In genomic region chr4:99998062-99998880, GRCh38 we compare ENCODE assay signal across 8 cellular contexts. TPM values are rescaled to one million over a fixed set of nuclear protein-coding genes. Genes with fewer than 3 reads are reported as not detected.
DNase-seq lines count a peak whose midpoint lies in the region; ATAC-seq and TF ChIP-seq lines count a peak whose summit lies in the region.

No MANE protein-coding gene starts in this region.

- DNase-seq in AG04449 (ENCODE audit: low read depth, low spot score) (no peak), GM12865 (ENCODE audit: low read depth) (peak; percentile 37), astrocyte of the hippocampus (ENCODE audit: low read depth, low spot score) (peak; percentile 54), medulla oblongata (ENCODE audit: extremely low spot score) (peak; percentile 60), GM19240 (ENCODE audit: insufficient read length, low spot score) (no peak), NCI-H226 (no peak), Right ventricle myocardium superior (no peak)

- POLR2A ChIA-PET in AG04449 (lab: Yijun Ruan, JAX) = no interaction called here

- ATAC-seq in Right ventricle myocardium superior (ENCODE audit: poor library complexity) = no peak

- H3K4me3 ChIP-seq in AG04449 (ENCODE audit: low read depth, low read length) = no peak overlapping the region
- H3K4me3 ChIP-seq in GM12865 (ENCODE audit: low read depth, low read length) = no peak overlapping the region

- peak; percentile 7 for TF ChIP-seq CTCF in AG04449 (IDR thresholded peaks at IDR 0.05; ENCODE audit: insufficient read depth, low read length, missing control alignments)
- TF ChIP-seq CTCF in GM12865 (IDR thresholded peaks at IDR 0.05; ENCODE audit: insufficient read depth, low read depth, low read length, missing control alignments) = peak; percentile 27
- peak; percentile 58; the same call in 1 of the 2 replicates for TF ChIP-seq CTCF in LNCAP (IDR thresholded peaks at IDR 0.05)

- CTCF ChIA-PET in AG04449 (lab: Yijun Ruan, JAX) = interaction anchor here (0.6 to 4.7 kb wide), 18 partner anchors 9 to 178 kb away, joined by 3 to 78 read pairs (median 5); no protein-coding TSS in a partner anchor

- intact Hi-C loops in Right ventricle myocardium superior (cut with DNase I) = no loop called here

RNA-seq across cellular contexts. Expression of gene H2AZ1, which starts 48.2 kb away (rescaled TPM):
- 80.4 TPM for total RNA-seq in Right ventricle myocardium superior

RNA-seq across cellular contexts. Expression of gene DNAJB14, which starts 51.9 kb away (rescaled TPM):
- 18.3 TPM for total RNA-seq in Right ventricle myocardium superior

Comparison
In these comparisons a context has a peak if more than half of its experiments do, and no peak if none do; other contexts are left out.
1. DNase-seq: peak in GM12865 (single experiment), astrocyte of the hippocampus (single experiment) and medulla oblongata (single experiment); none in AG04449 (single experiment), GM19240 (single experiment), NCI-H226 (single experiment) and Right ventricle myocardium superior (single experiment).
2. CTCF ChIP-seq: peak in every context shown above with its lines; median percentile 58 in LNCAP; 27 in GM12865; 7 in AG04449.